Comparison of ENCODE assay signal across 13 cellular contexts in genomic region chr3:39433642-39434041, GRCh38. TPM values are rescaled to one million over a fixed set of nuclear protein-coding genes. Genes with fewer than 3 reads are reported as not detected.
A peak's percentile ranks its signal among the peaks of the same experiment; 100 is the strongest.
DNase-seq lines count a peak whose midpoint lies in the region; ATAC-seq and TF ChIP-seq lines count a peak whose summit lies in the region.
"Had no signal": no experiment of that assay in that cellular context is flagged by ENCODE, and none has a peak within 500 bp of the region (broad histone marks: within the 10 kb centered on the region; RNA-seq: fewer than 3 reads in every experiment).

No MANE protein-coding gene starts in this region.

- H3K9ac ChIP-seq in SK-N-SH = no peak overlapping the region

- CTCF ChIA-PET in SK-N-SH (lab: Yijun Ruan, JAX) = interaction anchor here (3.6 kb wide), 1 partner anchor 14 kb away, joined by 16 read pairs; no protein-coding TSS in a partner anchor
- CTCF ChIA-PET in activated CD8-positive, alpha-beta memory T cell treated with anti-CD3 and anti-CD28 coated beads, Interleukin-2, amount 10 ng/mL, durations not matched to agents 7 days and 5 days (lab: Charles Lee) = no interaction called here

- peak overlapping the region; percentile 49 for H3K4me2 ChIP-seq in SK-N-SH
- peak overlapping the region; percentile 74 for H3K4me2 ChIP-seq in osteoblast (ENCODE audit: insufficient read depth, low read length)

- no peaks in the 10 kb centered on the region for H3K36me3 ChIP-seq in SK-N-SH (replicated peaks in 1 of 2; ENCODE audit: control insufficient read depth in 1 of 2, insufficient read depth in 2 of 2, low read length in 1 of 2)
- no peaks in the 10 kb centered on the region for H3K36me3 ChIP-seq in osteoblast (ENCODE audit: insufficient read depth, low read length)

- WGBS in SK-N-SH (ENCODE audit: low lambda C conversion rate) = 77% methylated on average over 3 of the region's 3 CpGs

- no peak overlapping the region for H3K27ac ChIP-seq in SK-N-SH (ENCODE audit: low read depth in 2 of 2, low read length in 1 of 2)
- no peak overlapping the region for H3K27ac ChIP-seq in osteoblast (ENCODE audit: low read depth, low read length)

- H3K36me3 Mint-ChIP-seq in stimulated activated effector memory CD8-positive, alpha-beta T cell treated with anti-CD3 and anti-CD28 coated beads, Interleukin-12 subunit alpha, Interleukin-12 subunit beta, amount 100 ng/mL, for 72 hours = no peaks in the 10 kb centered on the region
- no peaks in the 10 kb centered on the region for H3K36me3 Mint-ChIP-seq in activated CD8-positive, alpha-beta memory T cell treated with anti-CD3 and anti-CD28 coated beads, Interleukin-2, amount 10 ng/mL, durations not matched to agents 7 days and 5 days
- no peaks in the 10 kb centered on the region for H3K36me3 Mint-ChIP-seq in naive thymus-derived CD8-positive, alpha-beta T cell
- H3K36me3 Mint-ChIP-seq: activated naive CD4-positive, alpha-beta T cell treated with anti-CD3 and anti-CD28 coated beads, Interleukin-2, amount 50 U/mL, for 72 hours; naive thymus-derived CD4-positive, alpha-beta T cell had no signal

- no peaks in the 10 kb centered on the region for H3K9me2 ChIP-seq in SK-N-SH

- no peaks in the 10 kb centered on the region for H3K9me3 ChIP-seq in SK-N-SH
- no peaks in the 10 kb centered on the region for H3K9me3 ChIP-seq in osteoblast (ENCODE audit: low read depth, low read length)

- H3K79me2 ChIP-seq in SK-N-SH (ENCODE audit: insufficient read depth) (no peaks in the 10 kb centered on the region), osteoblast (ENCODE audit: insufficient read depth, low read length) (no peaks in the 10 kb centered on the region)

- DNase-seq in AG20443 (ENCODE audit: low spot score) (peak; percentile 61), SK-N-SH (no peak), fibroblast of pulmonary artery (ENCODE audit: low read depth) (peak; percentile 67), osteoblast (ENCODE audit: insufficient read length, low spot score, missing footprints) (peak; percentile 83), SW480 (ENCODE audit: low spot score) (no peak)
- no peak for DNase-seq in stimulated activated effector memory CD8-positive, alpha-beta T cell treated with anti-CD3 and anti-CD28 coated beads, Interleukin-12 subunit alpha, Interleukin-12 subunit beta, amount 100 ng/mL, for 72 hours (ENCODE audit: low spot score in 2 of 2)
- no peak for DNase-seq in activated CD8-positive, alpha-beta memory T cell treated with anti-CD3 and anti-CD28 coated beads, Interleukin-2, amount 10 ng/mL, durations not matched to agents 7 days and 5 days
- no peak for DNase-seq in naive thymus-derived CD8-positive, alpha-beta T cell
- DNase-seq: activated CD8-positive, alpha-beta T cell treated with anti-CD3 and anti-CD28 coated beads, Interleukin-2, amount 10 ng/mL, durations not matched to agents 7 days and 5 days; naive thymus-derived CD4-positive, alpha-beta T cell had no signal

- no peak overlapping the region for H3K4me3 Mint-ChIP-seq in stimulated activated effector memory CD8-positive, alpha-beta T cell treated with anti-CD3 and anti-CD28 coated beads, Interleukin-12 subunit alpha, Interleukin-12 subunit beta, amount 100 ng/mL, for 72 hours
- H3K4me3 Mint-ChIP-seq in activated CD8-positive, alpha-beta memory T cell treated with anti-CD3 and anti-CD28 coated beads, Interleukin-2, amount 10 ng/mL, durations not matched to agents 7 days and 5 days = no peak overlapping the region
- H3K4me3 Mint-ChIP-seq in naive thymus-derived CD8-positive, alpha-beta T cell = no peak overlapping the region
- H3K4me3 Mint-ChIP-seq: activated CD8-positive, alpha-beta T cell treated with anti-CD3 and anti-CD28 coated beads, Interleukin-2, amount 10 ng/mL, durations not matched to agents 7 days and 5 days; naive thymus-derived CD4-positive, alpha-beta T cell had no signal

- H4K20me1 ChIP-seq in SK-N-SH (ENCODE audit: insufficient read depth) (no peaks in the 10 kb centered on the region), osteoblast (ENCODE audit: insufficient read depth, low read length) (no peaks in the 10 kb centered on the region)

- H3K9me3 Mint-ChIP-seq in stimulated activated effector memory CD8-positive, alpha-beta T cell treated with anti-CD3 and anti-CD28 coated beads, Interleukin-12 subunit alpha, Interleukin-12 subunit beta, amount 100 ng/mL, for 72 hours = no peaks in the 10 kb centered on the region
- no peaks in the 10 kb centered on the region for H3K9me3 Mint-ChIP-seq in activated CD8-positive, alpha-beta memory T cell treated with anti-CD3 and anti-CD28 coated beads, Interleukin-2, amount 10 ng/mL, durations not matched to agents 7 days and 5 days (ENCODE audit: low read depth)
- H3K9me3 Mint-ChIP-seq in naive thymus-derived CD8-positive, alpha-beta T cell = no peaks in the 10 kb centered on the region
- H3K9me3 Mint-ChIP-seq: activated naive CD4-positive, alpha-beta T cell treated with anti-CD3 and anti-CD28 coated beads, Interleukin-2, amount 50 U/mL, for 72 hours; naive thymus-derived CD4-positive, alpha-beta T cell had no signal

- H2AFZ ChIP-seq in SK-N-SH (ENCODE audit: low read depth) (peak overlapping the region; percentile 49), osteoblast (ENCODE audit: low read length) (peak overlapping the region; percentile 95)

- H3K27me3 ChIP-seq in SK-N-SH (ENCODE audit: insufficient read depth) (no peaks in the 10 kb centered on the region), osteoblast (ENCODE audit: insufficient read depth, low read length) (no peaks in the 10 kb centered on the region)

- POLR2A ChIA-PET in SK-N-SH (lab: Yijun Ruan, JAX) = interaction anchor here (1.6 kb wide), 1 partner anchor 26 kb away, joined by 4 read pairs; no protein-coding TSS in a partner anchor
- POLR2A ChIA-PET in naive thymus-derived CD8-positive, alpha-beta T cell (lab: Charles Lee) = no interaction called here

- peaks cover 6% of the 10 kb centered on the region for H3K4me1 Mint-ChIP-seq in stimulated activated effector memory CD8-positive, alpha-beta T cell treated with anti-CD3 and anti-CD28 coated beads, Interleukin-12 subunit alpha, Interleukin-12 subunit beta, amount 100 ng/mL, for 72 hours
- peaks cover 3% of the 10 kb centered on the region for H3K4me1 Mint-ChIP-seq in activated CD8-positive, alpha-beta memory T cell treated with anti-CD3 and anti-CD28 coated beads, Interleukin-2, amount 10 ng/mL, durations not matched to agents 7 days and 5 days
- peaks cover 0 to 5% (median 0%) of the 10 kb centered on the region in 4 donors for H3K4me1 Mint-ChIP-seq in naive thymus-derived CD8-positive, alpha-beta T cell
- H3K4me1 Mint-ChIP-seq: naive thymus-derived CD4-positive, alpha-beta T cell had no signal

- no peak for TF ChIP-seq RAD21 in SK-N-SH (IDR thresholded peaks at IDR 0.05; ENCODE audit: low read length)

- H3K27ac Mint-ChIP-seq in stimulated activated effector memory CD8-positive, alpha-beta T cell treated with anti-CD3 and anti-CD28 coated beads, Interleukin-12 subunit alpha, Interleukin-12 subunit beta, amount 100 ng/mL, for 72 hours = no peak overlapping the region
- no peak overlapping the region for H3K27ac Mint-ChIP-seq in activated CD8-positive, alpha-beta memory T cell treated with anti-CD3 and anti-CD28 coated beads, Interleukin-2, amount 10 ng/mL, durations not matched to agents 7 days and 5 days
- no peak overlapping the region for H3K27ac Mint-ChIP-seq in naive thymus-derived CD8-positive, alpha-beta T cell
- H3K27ac Mint-ChIP-seq: activated CD8-positive, alpha-beta T cell treated with anti-CD3 and anti-CD28 coated beads, Interleukin-2, amount 10 ng/mL, durations not matched to agents 7 days and 5 days; activated naive CD4-positive, alpha-beta T cell treated with anti-CD3 and anti-CD28 coated beads, Interleukin-2, amount 50 U/mL, for 72 hours; naive thymus-derived CD4-positive, alpha-beta T cell had no signal

- TF ChIP-seq EP300 in SK-N-SH (IDR thresholded peaks at IDR 0.05; ENCODE audit: borderline replicate concordance in 1 of 2, low read depth in 1 of 2, low read length in 1 of 2) = no peak

- H3K4me3 ChIP-seq in SK-N-SH (ENCODE audit: low read depth in 2 of 2, low read length in 1 of 2) (no peak overlapping the region), fibroblast of pulmonary artery (replicated peaks; ENCODE audit: low read depth, low read length) (no peak overlapping the region), osteoblast (ENCODE audit: insufficient read depth, low read length) (peak overlapping the region; percentile 33)

- no peak for ATAC-seq in stimulated activated effector memory CD8-positive, alpha-beta T cell treated with anti-CD3 and anti-CD28 coated beads, Interleukin-12 subunit alpha, Interleukin-12 subunit beta, amount 100 ng/mL, for 72 hours
- ATAC-seq in activated CD8-positive, alpha-beta memory T cell treated with anti-CD3 and anti-CD28 coated beads, Interleukin-2, amount 10 ng/mL, durations not matched to agents 7 days and 5 days = no peak
- ATAC-seq in naive thymus-derived CD8-positive, alpha-beta T cell = no peak
- ATAC-seq: activated CD8-positive, alpha-beta T cell treated with anti-CD3 and anti-CD28 coated beads, Interleukin-2, amount 10 ng/mL, durations not matched to agents 7 days and 5 days; activated naive CD4-positive, alpha-beta T cell treated with anti-CD3 and anti-CD28 coated beads, Interleukin-2, amount 50 U/mL, for 72 hours; naive thymus-derived CD4-positive, alpha-beta T cell had no signal

- TF ChIP-seq CTCF in SK-N-SH (IDR thresholded peaks at IDR 0.05) (no peak), fibroblast of pulmonary artery (IDR thresholded peaks at IDR 0.05; ENCODE audit: low read length, missing control alignments) (no peak), osteoblast (IDR thresholded peaks at IDR 0.05; ENCODE audit: extremely low read depth, low read depth, low read length) (no peak)

- no peaks in the 10 kb centered on the region for H3F3A ChIP-seq in SK-N-SH (replicated peaks; ENCODE audit: insufficient read depth)

- peaks cover 0 to 10% of the 10 kb centered on the region in 2 experiments; a peak in 1 of 4 replicates for H3K4me1 ChIP-seq in SK-N-SH (ENCODE audit: control insufficient read depth in 1 of 2, insufficient read depth in 2 of 2, low read depth in 1 of 2, low read length in 1 of 2)
- peaks cover 8% of the 10 kb centered on the region for H3K4me1 ChIP-seq in osteoblast (ENCODE audit: insufficient read depth, low read length)

- H3K27me3 Mint-ChIP-seq in activated CD8-positive, alpha-beta memory T cell treated with anti-CD3 and anti-CD28 coated beads, Interleukin-2, amount 10 ng/mL, durations not matched to agents 7 days and 5 days = peaks cover 6% of the 10 kb centered on the region
- H3K27me3 Mint-ChIP-seq in naive thymus-derived CD8-positive, alpha-beta T cell = peaks cover 2 to 23% (median 11%) of the 10 kb centered on the region in 5 donors

RNA-seq across cellular contexts. Expression of gene RPSA, which starts 27.1 kb away (rescaled TPM):
- 2,958 and 3,456 TPM in 2 replicates for polyA plus RNA-seq in SK-N-SH (2012; rRNA removed)
- 3,101 and 3,500 TPM in 2 replicates for polyA plus RNA-seq in SK-N-SH (2012; cell fraction: cytosol; rRNA removed)
- 1,164 and 1,345 TPM in 2 replicates for polyA plus RNA-seq in SK-N-SH (2012; cell fraction: nucleus; rRNA removed)
- total RNA-seq in osteoblast = 1,028 and 1,154 TPM in 2 replicates
- total RNA-seq in activated CD8-positive, alpha-beta memory T cell treated with anti-CD3 and anti-CD28 coated beads, Interleukin-2, amount 10 ng/mL, durations not matched to agents 7 days and 5 days = 1,000 to 10,000 TPM; 1,232 to 1,591 TPM
- 1,000 to 10,000 TPM; 1,560 to 1,579 TPM for total RNA-seq in naive thymus-derived CD8-positive, alpha-beta T cell
- polyA plus RNA-seq in naive thymus-derived CD8-positive, alpha-beta T cell = 1,000 to 10,000 TPM; 1,242 to 1,388 (median 1,323) TPM

RNA-seq across cellular contexts. Expression of gene MOBP, which starts 33.8 kb away (rescaled TPM):
- not detected in 2 replicates for polyA plus RNA-seq in SK-N-SH (2012; rRNA removed)
- not detected in 2 replicates for polyA plus RNA-seq in SK-N-SH (2012; cell fraction: cytosol; rRNA removed)
- polyA plus RNA-seq in SK-N-SH (2012; cell fraction: nucleus; rRNA removed) = not detected in 2 replicates
- total RNA-seq in osteoblast = not detected in 2 replicates
- total RNA-seq in activated CD8-positive, alpha-beta memory T cell treated with anti-CD3 and anti-CD28 coated beads, Interleukin-2, amount 10 ng/mL, durations not matched to agents 7 days and 5 days = not detected
- total RNA-seq in naive thymus-derived CD8-positive, alpha-beta T cell = not detected
- polyA plus RNA-seq in naive thymus-derived CD8-positive, alpha-beta T cell = not detected
- total RNA-seq: activated CD8-positive, alpha-beta T cell treated with anti-CD3 and anti-CD28 coated beads, Interleukin-2, amount 10 ng/mL, durations not matched to agents 7 days and 5 days; activated naive CD4-positive, alpha-beta T cell treated with anti-CD3 and anti-CD28 coated beads, Interleukin-2, amount 50 U/mL, for 72 hours; LHCN-M2; OCI-LY7 had no signal
- polyA plus RNA-seq: naive thymus-derived CD4-positive, alpha-beta T cell had no signal

RNA-seq across cellular contexts. Expression of gene SLC25A38, which starts 50.5 kb away (rescaled TPM):
- polyA plus RNA-seq in SK-N-SH (2012; rRNA removed) = 34.9 and 45.0 TPM in 2 replicates
- polyA plus RNA-seq in SK-N-SH (2012; cell fraction: cytosol; rRNA removed) = 35.2 and 36.9 TPM in 2 replicates
- polyA plus RNA-seq in SK-N-SH (2012; cell fraction: nucleus; rRNA removed) = 50.1 and 57.6 TPM in 2 replicates
- total RNA-seq in osteoblast = 28.2 and 29.2 TPM in 2 replicates
- 10 to 100 TPM; 36.2 to 55.9 TPM for total RNA-seq in activated CD8-positive, alpha-beta memory T cell treated with anti-CD3 and anti-CD28 coated beads, Interleukin-2, amount 10 ng/mL, durations not matched to agents 7 days and 5 days
- total RNA-seq in naive thymus-derived CD8-positive, alpha-beta T cell = 10 to 100 TPM; 51.7 to 52.2 TPM
- polyA plus RNA-seq in naive thymus-derived CD8-positive, alpha-beta T cell = 10 to 100 TPM; 34.2 to 53.4 (median 43.2) TPM

Comparison
In these comparisons a context has a peak if more than half of its experiments do, and no peak if none do; other contexts are left out.
1. DNase-seq: peak in AG20443 (single experiment), fibroblast of pulmonary artery (single experiment) and osteoblast (single experiment); none in SK-N-SH (single experiment), SW480 (single experiment), stimulated activated effector memory CD8-positive, alpha-beta T cell treated with anti-CD3 and anti-CD28 coated beads, Interleukin-12 subunit alpha, Interleukin-12 subunit beta, amount 100 ng/mL, for 72 hours (0 of 2), activated CD8-positive, alpha-beta memory T cell treated with anti-CD3 and anti-CD28 coated beads, Interleukin-2, amount 10 ng/mL, durations not matched to agents 7 days and 5 days (single experiment) and naive thymus-derived CD8-positive, alpha-beta T cell (0 of 10).